In genomic region chr9:131609116-131609830, GRCh38 we compare ENCODE assay signal across 9 cellular contexts.
DNase-seq lines count a peak whose midpoint lies in the region; ATAC-seq and TF ChIP-seq lines count a peak whose summit lies in the region.
"Had no signal": no experiment of that assay in that cellular context is flagged by ENCODE, and none has a peak within 500 bp of the region (broad histone marks: within the 10 kb centered on the region; RNA-seq: fewer than 3 reads in every experiment).

No MANE protein-coding gene starts in this region.

- peak; percentile 20 for ATAC-seq in omental fat pad (ENCODE audit: low FRiP score)

- H3K27ac ChIP-seq in BLaER1 treated with 17β-estradiol and CSF1 and Interleukin-3, amounts not matched to agents 10 nM and 100 nM, result peak overlapping the region in 1 of 11 experiments; percentile 21; a peak in 2 of 22 replicates
- peak overlapping the region; percentile 57; the same call in 1 of the 2 replicates for H3K27ac ChIP-seq in SK-N-MC

- H3K4me1 ChIP-seq in BLaER1 treated with 17β-estradiol and CSF1 and Interleukin-3, amounts not matched to agents 10 nM and 100 nM, result peaks cover 39 to 84% (median 54%) of the 10 kb centered on the region in 10 experiments

- H4K20me1 ChIP-seq in BLaER1 treated with 17β-estradiol and CSF1 and Interleukin-3, amounts not matched to agents 10 nM and 100 nM, result peaks cover 0 to 91% (median 19%) of the 10 kb centered on the region in 11 experiments; a peak in 10 of 22 replicates

- peaks cover 80 to 100% (median 98%) of the 10 kb centered on the region in 11 experiments for H3K36me3 ChIP-seq in BLaER1 treated with 17β-estradiol and CSF1 and Interleukin-3, amounts not matched to agents 10 nM and 100 nM
- H3K36me3 ChIP-seq in SK-N-MC (ENCODE audit: insufficient read depth, low read length), result no peaks in the 10 kb centered on the region
- H3K36me3 ChIP-seq in H7 (replicated peaks; ENCODE audit: control insufficient read depth, insufficient read depth, low read length), result peaks cover 7% of the 10 kb centered on the region

- no peak overlapping the region for H3K4me3 ChIP-seq in BLaER1 treated with 17β-estradiol and CSF1 and Interleukin-3, amounts not matched to agents 10 nM and 100 nM
- H3K4me3 ChIP-seq in SK-N-MC (no peak overlapping the region), fibroblast of mammary gland (ENCODE audit: control insufficient read depth, low read depth, low read length) (no peak overlapping the region), H7 (ENCODE audit: insufficient read depth, low read depth, low read length) (no peak overlapping the region)

- no peak for TF ChIP-seq CTCF in fibroblast of mammary gland (conservative IDR thresholded peaks at IDR 0.05; ENCODE audit: control insufficient read depth, insufficient read depth, low read depth, low read length)
- TF ChIP-seq CTCF in omental fat pad (IDR thresholded peaks at IDR 0.05), result no peak

- peak overlapping the region; percentile 9 to 56 (median 29); a peak in 17 of 22 replicates for H3K4me2 ChIP-seq in BLaER1 treated with 17β-estradiol and CSF1 and Interleukin-3, amounts not matched to agents 10 nM and 100 nM

- DNase-seq in SK-N-MC (ENCODE audit: low read depth, low spot score), result no peak
- DNase-seq in fibroblast of mammary gland (ENCODE audit: low read depth), result peak; percentile 75
- DNase-seq in omental fat pad (ENCODE audit: low spot score), result no peak
- no peak for DNase-seq in NCI-H2171 (lab: John Stamatoyannopoulos, UW)
- no peak for DNase-seq in 8988T
- no peak for DNase-seq in NCI-H2029 treated with DMSO at 0.1 percent for 48 hours (lab: John Stamatoyannopoulos, UW)
- DNase-seq in H7, result no peak
- DNase-seq: activated gamma-delta T cell had no signal

- no peaks in the 10 kb centered on the region for H3K9me3 ChIP-seq in BLaER1 treated with 17β-estradiol and CSF1 and Interleukin-3, amounts not matched to agents 10 nM and 100 nM (replicated peaks in 1 of 11)
- no peaks in the 10 kb centered on the region for H3K9me3 ChIP-seq in SK-N-MC (ENCODE audit: low read depth, low read length)

- no peaks in the 10 kb centered on the region for H3K27me3 ChIP-seq in BLaER1 treated with 17β-estradiol and CSF1 and Interleukin-3, amounts not matched to agents 10 nM and 100 nM
- H3K27me3 ChIP-seq in H7 (ENCODE audit: control insufficient read depth, insufficient read depth, low read length), result no peaks in the 10 kb centered on the region

- H3K9ac ChIP-seq in BLaER1 treated with 17β-estradiol and CSF1 and Interleukin-3, amounts not matched to agents 10 nM and 100 nM, result peak overlapping the region in 7 of 11 experiments; percentile 2 to 32 (median 12); a peak in 6 of 22 replicates
- H3K9ac ChIP-seq in SK-N-MC (ENCODE audit: insufficient read length), result no peak overlapping the region
